Comparison of ENCODE assay signal across 8 cellular contexts in genomic region chr6:166383817-166384363, GRCh38. TPM values are rescaled to one million over a fixed set of nuclear protein-coding genes. Genes with fewer than 3 reads are reported as not detected.
DNase-seq lines count a peak whose midpoint lies in the region; ATAC-seq and TF ChIP-seq lines count a peak whose summit lies in the region.
"Not testable (repeated sequence)": the region's sequence is repeated elsewhere in the genome, so short reads cannot be mapped to it uniquely, and the experiment has no call there.

No MANE protein-coding gene starts in this region.

- H3K36me3 ChIP-seq in CD4-positive, alpha-beta memory T cell (ENCODE audit: insufficient read depth, low read length); HEK293 (ENCODE audit: control insufficient read depth in 2 of 2, insufficient read depth in 1 of 2, low read length in 2 of 2); mammary epithelial cell (ENCODE audit: insufficient read depth, low read length): not testable (repeated sequence)

- not testable (repeated sequence) for ATAC-seq in left cardiac atrium
- ATAC-seq in stimulated activated naive B cell treated with anti-CD40 and anti-IgM and Interleukin-4, amounts not matched to agents 10 μg/mL and 1 μg/mL and 100 μg/mL, for 72 hours (replicated peaks) = peak in 1 of 2 donors; percentile 2

- TF ChIP-seq CTCF in HEK293 (tag by site-specific recombination; IDR thresholded peaks at IDR 0.05) = not testable (repeated sequence)
- TF ChIP-seq CTCF in mammary epithelial cell (conservative IDR thresholded peaks at IDR 0.05 in 1 of 2, IDR thresholded peaks at IDR 0.05 in 1 of 2; ENCODE audit: extremely low read depth in 1 of 2, insufficient read depth in 1 of 2, low read depth in 1 of 2, low read length in 2 of 2) (peak in 1 of 2 donors; percentile 14), nephron (IDR thresholded peaks at IDR 0.05; ENCODE audit: unreplicated experiment in 3 of 3) (peak; percentile 22 to 41 (median 25))

- H3K27ac ChIP-seq in CD4-positive, alpha-beta memory T cell (ENCODE audit: low read depth, low read length) = peak overlapping the region; percentile 77
- H3K27ac ChIP-seq in HEK293 (ENCODE audit: extremely low read depth, low read depth, low read length) = peak overlapping the region; percentile 69; the same call in 1 of the 2 replicates
- H3K27ac ChIP-seq in mammary epithelial cell (ENCODE audit: insufficient read depth, low read depth, low read length) = peak overlapping the region; percentile 66

- H3K27me3 ChIP-seq in CD4-positive, alpha-beta memory T cell (ENCODE audit: insufficient read depth, low read length); mammary epithelial cell (ENCODE audit: insufficient read depth, low read length): not testable (repeated sequence)

- not testable (repeated sequence) for H3K36me3 Mint-ChIP-seq in CD4-positive, alpha-beta memory T cell; activated CD4-positive, alpha-beta memory T cell treated with anti-CD3 and anti-CD28 coated beads for 36 hours; nephron (ENCODE audit: low read depth); stimulated activated naive B cell treated with anti-CD40 and anti-IgM and Interleukin-4, amounts not matched to agents 10 μg/mL and 1 μg/mL and 100 μg/mL, for 72 hours

- POLR2A ChIA-PET in CD4-positive, alpha-beta memory T cell (lab: Charles Lee; ENCODE audit: partially characterized antibody) = interaction anchor here (0.8 to 1.4 kb wide), 4 partner anchors 27 to 105 kb away, joined by 3 to 4 read pairs (median 4); no protein-coding TSS in a partner anchor
- POLR2A ChIA-PET in HEK293 (lab: Yijun Ruan, JAX) = interaction anchor here (0.8 to 1.2 kb wide), 3 partner anchors 17 to 244 kb away, joined by 4 read pairs; no protein-coding TSS in a partner anchor
- POLR2A ChIA-PET in activated CD4-positive, alpha-beta memory T cell treated with anti-CD3 and anti-CD28 coated beads for 36 hours (lab: Charles Lee) = interaction anchor here (1.5 kb wide), 1 partner anchor 42 kb away, joined by 3 read pairs; no protein-coding TSS in a partner anchor

- BruUV-seq in mammary epithelial cell (replicated peaks; lab: Mats Ljungman, UMichigan) = not testable (repeated sequence)

- peak overlapping the region; percentile 55 for H3K9ac ChIP-seq in mammary epithelial cell (ENCODE audit: insufficient read depth, low read length)

- in situ Hi-C loops in mammary epithelial cell (cut with MboI; ENCODE audit: low sequenced_read_pairs in 2 of 2) = loop anchor here in 1 of 2 donors (25.0 kb wide), 1 partner anchor 97 kb away; no protein-coding TSS in a partner anchor

- dilution Hi-C loops in mammary epithelial cell (cut with HindIII; ENCODE audit: low sequenced_read_pairs) = not testable (repeated sequence)

- H3K4me1 ChIP-seq in CD4-positive, alpha-beta memory T cell (ENCODE audit: insufficient read depth, low read length); HEK293 (ENCODE audit: control insufficient read depth, insufficient read depth, low read length); mammary epithelial cell (ENCODE audit: insufficient read depth, low read length): not testable (repeated sequence)

- H3K9me3 ChIP-seq in CD4-positive, alpha-beta memory T cell (ENCODE audit: control insufficient read depth in 1 of 2, low read length in 2 of 2); HEK293 (ENCODE audit: control insufficient read depth, insufficient read depth, low read depth, low read length); mammary epithelial cell (replicated peaks; ENCODE audit: insufficient read depth, low read length): not testable (repeated sequence)

- peak overlapping the region; percentile 80 to 95 (median 92) for H3K27ac Mint-ChIP-seq in CD4-positive, alpha-beta memory T cell
- H3K27ac Mint-ChIP-seq in activated CD4-positive, alpha-beta memory T cell treated with anti-CD3 and anti-CD28 coated beads for 36 hours = peak overlapping the region; percentile 74
- peak overlapping the region; percentile 88 to 98 (median 95) for H3K27ac Mint-ChIP-seq in nephron
- peak overlapping the region; percentile 91 for H3K27ac Mint-ChIP-seq in stimulated activated naive B cell treated with anti-CD40 and anti-IgM and Interleukin-4, amounts not matched to agents 10 μg/mL and 1 μg/mL and 100 μg/mL, for 72 hours

- not testable (repeated sequence) for H4K20me1 ChIP-seq in mammary epithelial cell (ENCODE audit: insufficient read depth, low read length)

- not testable (repeated sequence) for H3K9me3 Mint-ChIP-seq in CD4-positive, alpha-beta memory T cell; activated CD4-positive, alpha-beta memory T cell treated with anti-CD3 and anti-CD28 coated beads for 36 hours; nephron; stimulated activated naive B cell treated with anti-CD40 and anti-IgM and Interleukin-4, amounts not matched to agents 10 μg/mL and 1 μg/mL and 100 μg/mL, for 72 hours

- intact Hi-C loops in CD4-positive, alpha-beta memory T cell (cut with micrococcal nuclease) = loop anchor here (1.0 to 10.0 kb wide), 7 partner anchors 16 to 243 kb away; partner anchors contain the start of genes RPS6KA2 and SFT2D1
- intact Hi-C loops in activated CD4-positive, alpha-beta memory T cell treated with anti-CD3 and anti-CD28 coated beads for 36 hours (cut with micrococcal nuclease) = loop anchor here (1.0 to 10.0 kb wide), 7 partner anchors 17 to 573 kb away; partner anchors contain the start of gene RNASET2
- intact Hi-C loops in mammary epithelial cell (cut with micrococcal nuclease) = loop anchor here (2.0 kb wide), 2 partner anchors 23 to 615 kb away; partner anchors contain the start of gene CEP43
- intact Hi-C loops in left cardiac atrium (cut with DNase I) = not testable (repeated sequence)

- H3K4me3 ChIP-seq in CD4-positive, alpha-beta memory T cell (ENCODE audit: low read length in 2 of 2) = peak overlapping the region; percentile 63 to 75
- peak overlapping the region; percentile 73 for H3K4me3 ChIP-seq in HEK293 (ENCODE audit: low read depth, low read length)
- peak overlapping the region; percentile 71 to 86 (median 72) for H3K4me3 ChIP-seq in mammary epithelial cell (replicated peaks in 1 of 3; ENCODE audit: insufficient read depth in 1 of 3, low read depth in 2 of 3, low read length in 3 of 3)

- H3K79me2 ChIP-seq in mammary epithelial cell (ENCODE audit: insufficient read depth, low read length) = peaks cover 18% of the 10 kb centered on the region

- H3K4me3 Mint-ChIP-seq in CD4-positive, alpha-beta memory T cell = peak overlapping the region; percentile 89 to 92 (median 91)
- H3K4me3 Mint-ChIP-seq in activated CD4-positive, alpha-beta memory T cell treated with anti-CD3 and anti-CD28 coated beads for 36 hours = peak overlapping the region; percentile 80
- H3K4me3 Mint-ChIP-seq in nephron = peak overlapping the region; percentile 85 to 94 (median 91)
- H3K4me3 Mint-ChIP-seq in stimulated activated naive B cell treated with anti-CD40 and anti-IgM and Interleukin-4, amounts not matched to agents 10 μg/mL and 1 μg/mL and 100 μg/mL, for 72 hours = peak overlapping the region; percentile 87 to 95

- CTCF ChIA-PET in CD4-positive, alpha-beta memory T cell (lab: Charles Lee; ENCODE audit: partially characterized antibody) = interaction anchor here (0.9 kb wide), 1 partner anchor 17 kb away, joined by 3 read pairs; no protein-coding TSS in a partner anchor
- CTCF ChIA-PET in HEK293 (lab: Yijun Ruan, JAX) = interaction anchor here (1.0 to 2.0 kb wide), 4 partner anchors 9 to 108 kb away, joined by 3 to 10 read pairs (median 5); no protein-coding TSS in a partner anchor
- CTCF ChIA-PET in activated CD4-positive, alpha-beta memory T cell treated with anti-CD3 and anti-CD28 coated beads for 36 hours (lab: Charles Lee) = interaction anchor here (0.9 to 1.4 kb wide), 3 partner anchors 31 to 71 kb away, joined by 3 to 4 read pairs (median 3); no protein-coding TSS in a partner anchor
- CTCF ChIA-PET in mammary epithelial cell (lab: Charles Lee; ENCODE audit: low non-redundant PET) = not testable (repeated sequence)

- 23% methylated on average over 17 of the region's 20 CpGs for WGBS in mammary epithelial cell (ENCODE audit: low coverage, missing lambda C conversion rate)

- DNase-seq in CD4-positive, alpha-beta memory T cell = peak in 3 of 5 donors; percentile 47 to 52 (median 50)
- DNase-seq in NCI-H774 (lab: John Stamatoyannopoulos, UW) (peak; percentile 63), left cardiac atrium (peak; percentile 46)
- DNase-seq in activated CD4-positive, alpha-beta memory T cell treated with anti-CD3 and anti-CD28 coated beads for 36 hours = peak; percentile 49
- not testable (repeated sequence) for DNase-seq in mammary epithelial cell; stimulated activated naive B cell treated with anti-CD40 and anti-IgM and Interleukin-4, amounts not matched to agents 10 μg/mL and 1 μg/mL and 100 μg/mL, for 72 hours

- H3K27me3 Mint-ChIP-seq in CD4-positive, alpha-beta memory T cell; activated CD4-positive, alpha-beta memory T cell treated with anti-CD3 and anti-CD28 coated beads for 36 hours; nephron (ENCODE audit: low read depth); stimulated activated naive B cell treated with anti-CD40 and anti-IgM and Interleukin-4, amounts not matched to agents 10 μg/mL and 1 μg/mL and 100 μg/mL, for 72 hours: not testable (repeated sequence)

- H3K4me1 Mint-ChIP-seq in CD4-positive, alpha-beta memory T cell = peaks cover 5 to 18% (median 7%) of the 10 kb centered on the region in 4 donors
- H3K4me1 Mint-ChIP-seq in activated CD4-positive, alpha-beta memory T cell treated with anti-CD3 and anti-CD28 coated beads for 36 hours (ENCODE audit: low read depth) = not testable (repeated sequence)
- H3K4me1 Mint-ChIP-seq in nephron = peaks cover 12% of the 10 kb centered on the region
- peaks cover 3 to 22% of the 10 kb centered on the region in 2 donors for H3K4me1 Mint-ChIP-seq in stimulated activated naive B cell treated with anti-CD40 and anti-IgM and Interleukin-4, amounts not matched to agents 10 μg/mL and 1 μg/mL and 100 μg/mL, for 72 hours

- H3K4me2 ChIP-seq in mammary epithelial cell (ENCODE audit: insufficient read depth, low read depth, low read length) = peak overlapping the region; percentile 84

- H2AFZ ChIP-seq in mammary epithelial cell (ENCODE audit: low read depth, low read length) = peak overlapping the region; percentile 95

RNA-seq across cellular contexts. Expression of gene MPC1, which starts 1.1 kb away (rescaled TPM):
- 10 to 100 TPM; 33.1 to 34.7 TPM for total RNA-seq in CD4-positive, alpha-beta memory T cell
- 10 to 100 TPM; 57.2 to 85.0 TPM for polyA plus RNA-seq in CD4-positive, alpha-beta memory T cell
- 10 to 100 TPM; 22.5 to 22.9 TPM for total RNA-seq in activated CD4-positive, alpha-beta memory T cell treated with anti-CD3 and anti-CD28 coated beads for 36 hours
- total RNA-seq in mammary epithelial cell (10 to 100 TPM; 21.5 to 24.8 TPM), left cardiac atrium (100 to 1,000 TPM; 273 to 352 TPM)
- 25.1 TPM for polyA plus RNA-seq in mammary epithelial cell
- polyA minus RNA-seq in mammary epithelial cell = 13.6 TPM

RNA-seq across cellular contexts. Expression of gene SFT2D1, which starts 41.5 kb away (rescaled TPM):
- 10 to 100 TPM; 37.5 to 40.3 TPM for total RNA-seq in CD4-positive, alpha-beta memory T cell
- polyA plus RNA-seq in CD4-positive, alpha-beta memory T cell = 10 to 100 TPM; 37.3 to 70.3 TPM
- 10 to 100 TPM; 57.2 to 59.5 TPM for total RNA-seq in activated CD4-positive, alpha-beta memory T cell treated with anti-CD3 and anti-CD28 coated beads for 36 hours
- total RNA-seq in mammary epithelial cell (10 to 100 TPM; 31.0 to 41.1 TPM), left cardiac atrium (10 to 100 TPM; 26.3 to 28.0 TPM)
- polyA plus RNA-seq in mammary epithelial cell = 45.1 TPM
- 33.2 TPM for polyA minus RNA-seq in mammary epithelial cell

Comparison
In these comparisons a context has a peak if more than half of its experiments do, and no peak if none do; other contexts are left out.
1. RNA of gene MPC1, which starts 1.1 kb away (total RNA-seq): 273 to 352 TPM in left cardiac atrium; 33.1 to 34.7 TPM in CD4-positive, alpha-beta memory T cell, 21.5 to 24.8 TPM in mammary epithelial cell and 22.5 to 22.9 TPM in activated CD4-positive, alpha-beta memory T cell treated with anti-CD3 and anti-CD28 coated beads for 36 hours; every median in the first group is over 4 times any median in the second.
2. Peak in every context shown above with its lines, with median percentiles within 50 percentile points of each other: H3K27ac ChIP-seq, H3K4me3 ChIP-seq, H3K27ac Mint-ChIP-seq and H3K4me3 Mint-ChIP-seq.